In genomic region chr1:198919667-198920398, GRCh38 we compare ENCODE assay signal across 8 cellular contexts.
DNase-seq lines count a peak whose midpoint lies in the region; ATAC-seq and TF ChIP-seq lines count a peak whose summit lies in the region.

No MANE protein-coding gene starts in this region.

- intact Hi-C loops in IMR-90 (cut with micrococcal nuclease): loop anchor here (5.0 kb wide), 1 partner anchor 192 kb away; no protein-coding TSS in a partner anchor

- H3K9me3 Mint-ChIP-seq in chondrocyte (ENCODE audit: low read depth): peaks cover 9% of the 10 kb centered on the region

- no peak overlapping the region for H4K8ac ChIP-seq in IMR-90 (ENCODE audit: low read depth in 2 of 2, low read length in 2 of 2)

- H3K79me1 ChIP-seq in IMR-90 (ENCODE audit: low read depth in 1 of 2, low read length in 2 of 2): peaks cover 38 to 79% of the 10 kb centered on the region in 2 experiments

- DNase-seq in DND-41: no peak
- no peak for DNase-seq in IMR-90
- no peak for DNase-seq in chondrocyte (ENCODE audit: low spot score)
- DNase-seq in DMS153 treated with DMSO at 0.1 percent for 48 hours (lab: John Stamatoyannopoulos, UW; ENCODE audit: unreplicated experiment): no peak
- DNase-seq in NCI-H345 treated with DMSO at 0.1 percent for 48 hours (lab: John Stamatoyannopoulos, UW; ENCODE audit: unreplicated experiment): no peak
- DNase-seq in coronary artery (ENCODE audit: low spot score): no peak
- DNase-seq in activated CD4-positive, alpha-beta T cell treated with anti-CD3 and anti-CD28 coated beads, Interleukin-2, amount 50 U/mL, for 1 hour: no peak

- H2BK20ac ChIP-seq in IMR-90 (ENCODE audit: low read depth, low read length): no peak overlapping the region

- H2AFZ ChIP-seq in DND-41 (ENCODE audit: low read depth, low read length) (no peak overlapping the region), IMR-90 (replicated peaks; ENCODE audit: low read length, poor library complexity) (no peak overlapping the region)

- peaks cover 28% of the 10 kb centered on the region for H3K36me3 Mint-ChIP-seq in chondrocyte (ENCODE audit: low read depth)

- H3K9ac ChIP-seq in DND-41 (ENCODE audit: low read depth, low read length) (peak overlapping the region; percentile 8; the same call in 1 of the 2 replicates), IMR-90 (ENCODE audit: low read depth, low read length) (no peak overlapping the region)

- H4K5ac ChIP-seq in IMR-90 (ENCODE audit: low read depth, low read length): no peak overlapping the region

- no TSS peak for BruUV-seq in IMR-90 (replicated peaks; lab: Mats Ljungman, UMichigan)

- H2BK5ac ChIP-seq in IMR-90 (ENCODE audit: low read depth, low read length, poor library complexity, severe bottlenecking): no peak overlapping the region

- ATAC-seq in DND-41 (ENCODE audit: insufficient read depth, low read depth) (peak; percentile 41), GM21423 (IDR thresholded peaks at IDR 0.05; ENCODE audit: unreplicated experiment) (peak; percentile 42), IMR-90 (ENCODE audit: low read depth) (peak; percentile 11; the same call in 1 of the 2 replicates)

- H3K23ac ChIP-seq in IMR-90 (ENCODE audit: low read depth, low read length): no peak overlapping the region

- peaks cover 79% of the 10 kb centered on the region for H3K4me1 Mint-ChIP-seq in chondrocyte (ENCODE audit: low read depth)

- WGBS in IMR-90 (ENCODE audit: extremely low coverage in 2 of 2, insufficient read length in 1 of 2), 2 experiments: no CpG with 5 or more reads among the region's 5 CpGs

- H3K4me3 ChIP-seq in DND-41 (ENCODE audit: low read depth in 1 of 2, low read length in 2 of 2): peak overlapping the region in 1 of 2 experiments; percentile 40; a peak in 2 of 4 replicates
- H3K4me3 ChIP-seq in IMR-90 (ENCODE audit: insufficient read depth, low read depth, low read length): no peak overlapping the region
- no peak overlapping the region for H3K4me3 ChIP-seq in coronary artery

- no peak overlapping the region for H3K18ac ChIP-seq in IMR-90 (ENCODE audit: low read depth, low read length)

- CTCF ChIA-PET in IMR-90 (lab: Yijun Ruan, JAX): no interaction called here

- H4K20me1 ChIP-seq in DND-41 (ENCODE audit: insufficient read depth, low read length) (peaks cover 90% of the 10 kb centered on the region), IMR-90 (ENCODE audit: insufficient read depth, low read length) (peaks cover 37% of the 10 kb centered on the region)

- TF ChIP-seq RAD21 in IMR-90 (IDR thresholded peaks at IDR 0.05; ENCODE audit: low read length): no peak

- H3K14ac ChIP-seq in IMR-90 (replicated peaks; ENCODE audit: low read depth, low read length): peak overlapping the region; percentile 16; the same call in 1 of the 2 replicates

- dilution Hi-C loops in IMR-90 (cut with HindIII; ENCODE audit: low sequenced_read_pairs, unreplicated experiment): no loop called here

- peak overlapping the region; percentile 78 for H3K27ac Mint-ChIP-seq in chondrocyte (ENCODE audit: unreplicated experiment)

- no peak for TF ChIP-seq POLR2A in IMR-90 (IDR thresholded peaks at IDR 0.05; ENCODE audit: low read depth, low read length)

- no peak overlapping the region for H2AK9ac ChIP-seq in IMR-90 (replicated peaks; ENCODE audit: low read depth, low read length, poor library complexity)

- H3K4me2 ChIP-seq in DND-41 (ENCODE audit: insufficient read depth, low read length) (peak overlapping the region; percentile 62), IMR-90 (ENCODE audit: low read depth, low read length) (peak overlapping the region; percentile 3; the same call in 1 of the 2 replicates)

- no peaks in the 10 kb centered on the region for H3K9me3 ChIP-seq in DND-41 (ENCODE audit: insufficient read depth, low read length, severe bottlenecking)
- H3K9me3 ChIP-seq in IMR-90 (ENCODE audit: control insufficient read depth, insufficient read depth, low read length): no peaks in the 10 kb centered on the region

- peak overlapping the region; percentile 66 for H3K27ac ChIP-seq in DND-41 (ENCODE audit: low read length)
- H3K27ac ChIP-seq in IMR-90 (ENCODE audit: insufficient read depth, low read length): no peak overlapping the region
- H3K27ac ChIP-seq in coronary artery: no peak overlapping the region

- in situ Hi-C loops in IMR-90 (cut with MboI; ENCODE audit: low sequenced_read_pairs): no loop called here

- no peak overlapping the region for H2BK120ac ChIP-seq in IMR-90 (ENCODE audit: low read depth, low read length)

- H3K56ac ChIP-seq in IMR-90 (ENCODE audit: extremely low read depth, insufficient read depth, low read length): no peak overlapping the region

- H4K91ac ChIP-seq in IMR-90 (ENCODE audit: insufficient read depth, low read depth, low read length): no peak overlapping the region

- TF ChIP-seq CTCF in DND-41 (IDR thresholded peaks at IDR 0.05; ENCODE audit: borderline replicate concordance, extremely low read depth, low read length, poor library complexity, severe bottlenecking) (no peak), IMR-90 (conservative IDR thresholded peaks at IDR 0.05; ENCODE audit: low read depth, low read length) (no peak), chondrocyte (IDR thresholded peaks at IDR 0.05) (no peak), coronary artery (IDR thresholded peaks at IDR 0.05) (no peak)

- H2BK15ac ChIP-seq in IMR-90 (ENCODE audit: low read depth, low read length): no peak overlapping the region

- POLR2A ChIA-PET in IMR-90 (lab: Charles Lee; ENCODE audit: unreplicated experiment): no interaction called here

- H3K27me3 ChIP-seq in DND-41 (ENCODE audit: insufficient read depth, low read length, poor library complexity) (no peaks in the 10 kb centered on the region), IMR-90 (ENCODE audit: control insufficient read depth, insufficient read depth, low read length) (no peaks in the 10 kb centered on the region)

- no peak overlapping the region for H3K4me3 Mint-ChIP-seq in chondrocyte (ENCODE audit: unreplicated experiment)

- H3K36me3 ChIP-seq in DND-41 (ENCODE audit: insufficient read depth, low read length): peaks cover 95% of the 10 kb centered on the region
- no peaks in the 10 kb centered on the region; the same call in 1 of the 2 replicates for H3K36me3 ChIP-seq in IMR-90 (ENCODE audit: control insufficient read depth, insufficient read depth, low read length)

- peaks cover 3% of the 10 kb centered on the region; the same call in 1 of the 2 replicates for H3K9me1 ChIP-seq in IMR-90 (ENCODE audit: insufficient read depth, low read length)

- no peaks in the 10 kb centered on the region for H3K27me3 Mint-ChIP-seq in chondrocyte (ENCODE audit: low read depth)

- H3K4ac ChIP-seq in IMR-90 (ENCODE audit: low read depth, low read length): no peak overlapping the region

- no peak overlapping the region for H2AK5ac ChIP-seq in IMR-90 (ENCODE audit: low read depth, low read length)

- H3K79me2 ChIP-seq in DND-41 (ENCODE audit: insufficient read depth, low read length): peaks cover 100% of the 10 kb centered on the region

- H3K4me1 ChIP-seq in DND-41 (ENCODE audit: insufficient read depth, low read length) (peaks cover 99% of the 10 kb centered on the region), IMR-90 (ENCODE audit: control insufficient read depth, insufficient read depth, low read length) (peaks cover 3% of the 10 kb centered on the region; the same call in 1 of the 2 replicates)

TF ChIP-seq in IMR-90, 13 proteins besides CTCF, POLR2A, EP300 and RAD21:
- peak; percentile 10; the same call in 1 of the 2 replicates for TF ChIP-seq CEBPB (IDR thresholded peaks at IDR 0.05; ENCODE audit: low read depth, low read length)
- no peak for TF ChIP-seq MAFK (IDR thresholded peaks at IDR 0.05; ENCODE audit: low read depth, low read length)
- TF ChIP-seq MXI1 (IDR thresholded peaks at IDR 0.05; ENCODE audit: borderline replicate concordance, low read depth, low read length): no peak
- TF ChIP-seq BHLHE40 (IDR thresholded peaks at IDR 0.05; ENCODE audit: low read depth, low read length): no peak
